In genomic region chr17:3990391-3991127, GRCh38 we compare ENCODE assay signal across 25 cellular contexts. TPM values are rescaled to one million over a fixed set of nuclear protein-coding genes. Genes with fewer than 3 reads are reported as not detected.
DNase-seq lines count a peak whose midpoint lies in the region; ATAC-seq and TF ChIP-seq lines count a peak whose summit lies in the region.
"Had no signal": no experiment of that assay in that cellular context is flagged by ENCODE, and none has a peak within 500 bp of the region (broad histone marks: within the 10 kb centered on the region; RNA-seq: fewer than 3 reads in every experiment).

No MANE protein-coding gene starts in this region.

- peaks cover 18 to 44% of the 10 kb centered on the region in 2 donors for H3K4me1 ChIP-seq in thoracic aorta (ENCODE audit: control insufficient read depth in 1 of 2, low read depth in 2 of 2)
- H3K4me1 ChIP-seq: colonic mucosa, gastrocnemius medialis, sigmoid colon had no signal

- no peak overlapping the region for H3K4me3 Mint-ChIP-seq in activated T-cell treated with anti-CD3 and anti-CD28 coated beads, Interleukin-2, amount 50 U/mL, for 72 hours
- H3K4me3 Mint-ChIP-seq: activated CD8-positive, alpha-beta T cell treated with anti-CD3 and anti-CD28 coated beads, Interleukin-2, amount 10 ng/mL, durations not matched to agents 7 days and 5 days; B cell; stimulated activated naive CD8-positive, alpha-beta T cell treated with anti-CD3 and anti-CD28 coated beads, Interleukin-15, amount 100 ng/mL, for 72 hours had no signal

- peaks cover 0 to 5% of the 10 kb centered on the region in 2 donors for H3K36me3 Mint-ChIP-seq in activated T-cell treated with anti-CD3 and anti-CD28 coated beads, Interleukin-2, amount 50 U/mL, for 72 hours (ENCODE audit: insufficient read depth in 2 of 2)

- H3K9me3 ChIP-seq in thoracic aorta, result no peaks in the 10 kb centered on the region
- H3K9me3 ChIP-seq: colonic mucosa, gastrocnemius medialis, sigmoid colon had no signal

- ATAC-seq in activated T-cell treated with anti-CD3 and anti-CD28 coated beads, Interleukin-2, amount 50 U/mL, for 72 hours (replicated peaks in 1 of 2), result no peak
- ATAC-seq in thoracic aorta (ENCODE audit: insufficient number of reproducible peaks, low FRiP score, low read depth), result no peak
- no peak for ATAC-seq in HG03108 (IDR thresholded peaks at IDR 0.05; ENCODE audit: unreplicated experiment)
- no peak for ATAC-seq in GM18858 (IDR thresholded peaks at IDR 0.05; ENCODE audit: unreplicated experiment)
- ATAC-seq: activated CD4-positive, CD25-positive, alpha-beta regulatory T cell treated with anti-CD3 and anti-CD28 coated beads, Interleukin-2, amount 50 U/mL, for 24 hours; activated CD8-positive, alpha-beta T cell treated with anti-CD3 and anti-CD28 coated beads, Interleukin-2, amount 10 ng/mL, durations not matched to agents 7 days and 5 days; gastrocnemius medialis; stimulated activated naive CD8-positive, alpha-beta T cell treated with anti-CD3 and anti-CD28 coated beads, Interleukin-15, amount 100 ng/mL, for 72 hours had no signal

- H3K4me3 ChIP-seq in epithelial cell of esophagus (ENCODE audit: low read length), result no peak overlapping the region
- H3K4me3 ChIP-seq in thoracic aorta, result no peak overlapping the region
- H3K4me3 ChIP-seq: colonic mucosa, esophagus squamous epithelium, gastrocnemius medialis, lung, sigmoid colon, tibial artery had no signal

- peaks cover 4% of the 10 kb centered on the region in 2 donors for H3K9me3 Mint-ChIP-seq in activated T-cell treated with anti-CD3 and anti-CD28 coated beads, Interleukin-2, amount 50 U/mL, for 72 hours

- POLR2A ChIA-PET in RWPE1 (lab: Yijun Ruan, JAX; ENCODE audit: low non-redundant PET), result no interaction called here

- no peak for DNase-seq in activated T-cell treated with anti-CD3 and anti-CD28 coated beads, Interleukin-2, amount 50 U/mL, for 72 hours
- DNase-seq in activated T-cell treated with anti-CD3 and anti-CD28 coated beads, Interleukin-2, amount 50 U/mL, for 48 hours, result no peak
- peak; percentile 38 for DNase-seq in RWPE1 (ENCODE audit: low spot score)
- peak; percentile 28 for DNase-seq in epithelial cell of esophagus (ENCODE audit: low read depth)
- DNase-seq in thoracic aorta (ENCODE audit: low spot score), result no peak
- DNase-seq in stimulated activated CD4-positive, alpha-beta T cell treated with anti-CD3 and anti-CD28 coated beads, Interleukin-4, amount 100 ng/mL, for 4 hours, result no peak
- DNase-seq: activated CD8-positive, alpha-beta T cell treated with anti-CD3 and anti-CD28 coated beads, Interleukin-2, amount 10 ng/mL, durations not matched to agents 7 days and 5 days; activated gamma-delta T cell treated with Interleukin-2 at 50 U/mL for 16 hours; colonic mucosa; DND-41; esophagus squamous epithelium; gastrocnemius medialis; KG1; NCI-H1436; Right ventricle myocardium superior; sigmoid colon; stimulated activated CD4-positive, alpha-beta T cell treated with anti-CD3 and anti-CD28 coated beads, Interleukin-15, amount 100 ng/mL, for 24 hours; stimulated activated naive CD8-positive, alpha-beta T cell treated with anti-CD3 and anti-CD28 coated beads, Interleukin-15, amount 100 ng/mL, for 72 hours; SW 1271 had no signal

- TF ChIP-seq CTCF in RWPE1 (conservative IDR thresholded peaks at IDR 0.05; ENCODE audit: low read depth) (no peak), epithelial cell of esophagus (IDR thresholded peaks at IDR 0.05; ENCODE audit: insufficient read depth, low read depth, low read length, missing control alignments) (no peak), thoracic aorta (IDR thresholded peaks at IDR 0.05) (no peak)

- H3K27ac ChIP-seq in RWPE1, result no peak overlapping the region
- peak overlapping the region; percentile 46 to 87 for H3K27ac ChIP-seq in thoracic aorta
- H3K27ac ChIP-seq: colonic mucosa, gastrocnemius medialis, sigmoid colon, tibial artery had no signal

- CTCF ChIA-PET in RWPE1 (lab: Yijun Ruan, JAX), result interaction anchor here (1.2 kb wide), 1 partner anchor 76 kb away, joined by 3 read pairs; no protein-coding TSS in a partner anchor

- no peaks in the 10 kb centered on the region for H3K4me1 Mint-ChIP-seq in activated T-cell treated with anti-CD3 and anti-CD28 coated beads, Interleukin-2, amount 50 U/mL, for 72 hours (ENCODE audit: low read depth)
- H3K4me1 Mint-ChIP-seq: stimulated activated naive CD8-positive, alpha-beta T cell treated with anti-CD3 and anti-CD28 coated beads, Interleukin-15, amount 100 ng/mL, for 72 hours had no signal

- H3K27me3 Mint-ChIP-seq in activated T-cell treated with anti-CD3 and anti-CD28 coated beads, Interleukin-2, amount 50 U/mL, for 72 hours (ENCODE audit: low read depth), result peaks cover 24% of the 10 kb centered on the region

- peak overlapping the region; percentile 65 for H3K27ac Mint-ChIP-seq in activated T-cell treated with anti-CD3 and anti-CD28 coated beads, Interleukin-2, amount 50 U/mL, for 72 hours
- H3K27ac Mint-ChIP-seq: activated CD8-positive, alpha-beta T cell treated with anti-CD3 and anti-CD28 coated beads, Interleukin-2, amount 10 ng/mL, durations not matched to agents 7 days and 5 days; B cell; stimulated activated naive CD8-positive, alpha-beta T cell treated with anti-CD3 and anti-CD28 coated beads, Interleukin-15, amount 100 ng/mL, for 72 hours had no signal

- no peaks in the 10 kb centered on the region for H3K36me3 ChIP-seq in thoracic aorta
- H3K36me3 ChIP-seq: colonic mucosa, esophagus squamous epithelium, gastrocnemius medialis, sigmoid colon, tibial artery had no signal

- no peaks in the 10 kb centered on the region for H3K27me3 ChIP-seq in thoracic aorta (replicated peaks; ENCODE audit: insufficient read depth)
- H3K27me3 ChIP-seq: colonic mucosa, tibial artery had no signal

RNA-seq across cellular contexts. Expression of gene ATP2A3, which starts 26.3 kb away (rescaled TPM):
- total RNA-seq in activated T-cell treated with anti-CD3 and anti-CD28 coated beads, Interleukin-2, amount 50 U/mL, for 72 hours, result 100 to 1,000 TPM; 108 to 109 TPM
- total RNA-seq in thoracic aorta, result 10 to 100 TPM; 37.2 to 50.4 TPM

Comparison
In these comparisons a context has a peak if more than half of its experiments do, and no peak if none do; other contexts are left out.
1. DNase-seq: peak in RWPE1 (single experiment) and epithelial cell of esophagus (single experiment); none in activated T-cell treated with anti-CD3 and anti-CD28 coated beads, Interleukin-2, amount 50 U/mL, for 72 hours (0 of 2), activated T-cell treated with anti-CD3 and anti-CD28 coated beads, Interleukin-2, amount 50 U/mL, for 48 hours (0 of 2), thoracic aorta (single experiment) and stimulated activated CD4-positive, alpha-beta T cell treated with anti-CD3 and anti-CD28 coated beads, Interleukin-4, amount 100 ng/mL, for 4 hours (0 of 2).